10 cellular contexts compared by ENCODE assay signal in the genomic region with DNA sequence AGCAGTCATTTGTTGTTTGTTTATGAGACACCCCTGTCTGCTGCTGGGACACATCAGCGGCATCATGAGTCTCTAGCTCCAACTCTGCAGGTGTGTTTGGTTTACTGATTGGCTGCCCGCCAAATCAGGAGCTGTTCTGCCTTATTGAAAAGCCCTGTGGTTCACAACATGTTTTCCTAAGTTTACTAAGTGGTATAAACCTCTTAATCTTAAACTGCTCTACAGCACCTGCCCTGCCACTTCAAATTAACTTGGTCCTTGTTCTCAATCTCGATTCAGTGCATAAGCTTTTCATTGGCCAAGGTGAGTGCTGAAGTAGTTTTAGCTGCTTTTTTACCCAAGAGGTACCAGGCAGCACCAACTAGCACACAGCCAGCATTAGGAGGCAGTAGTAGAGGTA.
DNase-seq lines count a peak whose midpoint lies in the region; ATAC-seq, FAIRE-seq and TF ChIP-seq lines count a peak whose summit lies in the region.
"Had no signal": no experiment of that assay in that cellular context is flagged by ENCODE, and none has a peak within 500 bp of the region (broad histone marks: within the 10 kb centered on the region; RNA-seq: fewer than 3 reads in every experiment).

No MANE protein-coding gene starts in this region.

- no peak for TF ChIP-seq POLR2A in adrenal gland (IDR thresholded peaks at IDR 0.05)

- ATAC-seq in lower lobe of right lung, result peak; percentile 95
- no peak for ATAC-seq in HG03571 (IDR thresholded peaks at IDR 0.05; ENCODE audit: unreplicated experiment)

- TF ChIP-seq CTCF in lower lobe of right lung (IDR thresholded peaks at IDR 0.05) (no peak), adrenal gland (IDR thresholded peaks at IDR 0.05) (no peak)

- H3K4me3 ChIP-seq in lower lobe of right lung (no peak overlapping the region), adrenal gland (no peak overlapping the region)
- H3K4me3 ChIP-seq: left ventricle myocardium inferior had no signal

- no peak for FAIRE-seq in HTR-8/SVneo (lab: Jason Lieb, UNC)

- peak; percentile 83 for DNase-seq in DMS53 treated with DMSO at 0.1 percent for 48 hours (lab: John Stamatoyannopoulos, UW; ENCODE audit: unreplicated experiment)
- peak; percentile 3 for DNase-seq in NCI-H146 treated with DMSO at 0.1 percent for 48 hours (lab: John Stamatoyannopoulos, UW; ENCODE audit: unreplicated experiment)
- peak; percentile 1 for DNase-seq in RKO (ENCODE audit: low spot score)
- peak; percentile 75 for DNase-seq in lower lobe of right lung
- DNase-seq in NCI-H446 treated with DMSO at 0.1 percent for 48 hours (lab: John Stamatoyannopoulos, UW), result no peak
- DNase-seq in adrenal gland, result no peak
- DNase-seq in HTR-8/SVneo (ENCODE audit: insufficient read length, low spot score), result no peak
- DNase-seq: activated effector memory CD4-positive, alpha-beta T cell treated with anti-CD3 and anti-CD28 coated beads, Interleukin-2, amount 50 U/mL, for 16 hours; left ventricle myocardium inferior had no signal

- no peak overlapping the region for H3K27ac ChIP-seq in lower lobe of right lung
- no peak overlapping the region for H3K27ac ChIP-seq in adrenal gland
- H3K27ac ChIP-seq: left ventricle myocardium inferior had no signal

- 51 to 66% (median 62%) methylated on average over 3 of the region's 3 CpGs for WGBS in adrenal gland, 4 donors

- no peaks in the 10 kb centered on the region for H3K27me3 ChIP-seq in lower lobe of right lung (ENCODE audit: low read depth)
- no peaks in the 10 kb centered on the region for H3K27me3 ChIP-seq in adrenal gland

- H3K4me1 ChIP-seq in lower lobe of right lung, result peaks cover 18% of the 10 kb centered on the region
- H3K4me1 ChIP-seq in adrenal gland (replicated peaks in 1 of 2), result no peaks in the 10 kb centered on the region

- H3K9me3 ChIP-seq in lower lobe of right lung (no peaks in the 10 kb centered on the region), adrenal gland (replicated peaks in 1 of 3) (no peaks in the 10 kb centered on the region)
- H3K9me3 ChIP-seq: left ventricle myocardium inferior had no signal

- H3K36me3 ChIP-seq in lower lobe of right lung (no peaks in the 10 kb centered on the region), adrenal gland (replicated peaks in 1 of 2) (no peaks in the 10 kb centered on the region)
- H3K36me3 ChIP-seq: left ventricle myocardium inferior had no signal

- intact Hi-C loops in lower lobe of right lung (cut with DNase I), result no loop called here
- intact Hi-C loops in adrenal gland (cut with DNase I), result no loop called here

Comparison
In these comparisons a context has a peak if more than half of its experiments do, and no peak if none do; other contexts are left out.
1. DNase-seq: peak in DMS53 treated with DMSO at 0.1 percent for 48 hours (single experiment), NCI-H146 treated with DMSO at 0.1 percent for 48 hours (single experiment), RKO (single experiment) and lower lobe of right lung (single experiment); none in NCI-H446 treated with DMSO at 0.1 percent for 48 hours (single experiment), adrenal gland (0 of 7) and HTR-8/SVneo (single experiment).